11 cellular contexts compared by ENCODE assay signal in genomic region chr13:41942462-41943094, GRCh38. TPM values are rescaled to one million over a fixed set of nuclear protein-coding genes. Genes with fewer than 3 reads are reported as not detected.
DNase-seq lines count a peak whose midpoint lies in the region; ATAC-seq and TF ChIP-seq lines count a peak whose summit lies in the region.
"Had no signal": no experiment of that assay in that cellular context is flagged by ENCODE, and none has a peak within 500 bp of the region (broad histone marks: within the 10 kb centered on the region; RNA-seq: fewer than 3 reads in every experiment).

No MANE protein-coding gene starts in this region.

- H3K36me3 ChIP-seq in right atrium auricular region (peaks cover 10% of the 10 kb centered on the region), ovary (no peaks in the 10 kb centered on the region)

- DNase-seq in Right ventricle myocardium inferior (ENCODE audit: missing footprints) (no peak), right atrium auricular region (ENCODE audit: low spot score) (no peak), RPMI8226 (peak; percentile 19), globus pallidus (ENCODE audit: low spot score) (peak; percentile 3), type B pancreatic cell (ENCODE audit: extremely low spot score, unreplicated experiment) (no peak), ovary (no peak)
- DNase-seq: COR-L47; stimulated activated CD4-positive, alpha-beta T cell treated with anti-CD3 and anti-CD28 coated beads, Interleukin-2, amount 100 ng/mL, for 48 hours had no signal

- H3K4me3 ChIP-seq in right atrium auricular region, result no peak overlapping the region
- H3K4me3 ChIP-seq in ovary, result no peak overlapping the region

- H3K4me1 ChIP-seq in right atrium auricular region (peaks cover 0 to 3% of the 10 kb centered on the region in 2 donors), ovary (ENCODE audit: insufficient read depth) (no peaks in the 10 kb centered on the region)

- TF ChIP-seq POLR2A in ovary (IDR thresholded peaks at IDR 0.05), result no peak

- peaks cover 29% of the 10 kb centered on the region for H3K36me3 Mint-ChIP-seq in type B pancreatic cell

- peaks cover 15% of the 10 kb centered on the region for H3K4me1 Mint-ChIP-seq in type B pancreatic cell (ENCODE audit: unreplicated experiment)

- H3K27ac ChIP-seq in right atrium auricular region (peak overlapping the region in 1 of 2 donors; percentile 77), ovary (no peak overlapping the region)

- H3K9me3 ChIP-seq in right atrium auricular region (peaks cover 7 to 21% of the 10 kb centered on the region in 2 donors), ovary (peaks cover 0 to 6% of the 10 kb centered on the region in 2 donors)

- ATAC-seq in Right ventricle myocardium inferior (peak; percentile 54), HG03342 (IDR thresholded peaks at IDR 0.05; ENCODE audit: unreplicated experiment) (no peak), HG02973 (IDR thresholded peaks at IDR 0.05; ENCODE audit: unreplicated experiment) (no peak)

- no peak for TF ChIP-seq EP300 in ovary (IDR thresholded peaks at IDR 0.05)

- intact Hi-C loops in Right ventricle myocardium inferior (cut with DNase I) (no loop called here), ovary (cut with DNase I) (no loop called here)

- 98 to 100% (median 100%) methylated on average over 2 of the region's 2 CpGs for WGBS in ovary, 3 donors

- no peak overlapping the region for H3K4me3 Mint-ChIP-seq in type B pancreatic cell
- H3K4me3 Mint-ChIP-seq: T-helper 1 cell treated with Interleukin-12 subunit alpha and Interleukin-12 subunit beta and Interleukin-4 antibody, amounts not matched to agents 30 μg/mL and 1 μg/mL, for 36 hours had no signal

- H3K27me3 Mint-ChIP-seq in type B pancreatic cell, result no peaks in the 10 kb centered on the region

- H3K27ac Mint-ChIP-seq in type B pancreatic cell, result no peak overlapping the region
- H3K27ac Mint-ChIP-seq: T-helper 1 cell treated with Interleukin-12 subunit alpha and Interleukin-12 subunit beta and Interleukin-4 antibody, amounts not matched to agents 30 μg/mL and 1 μg/mL, for 36 hours had no signal

- no peaks in the 10 kb centered on the region for H3K27me3 ChIP-seq in right atrium auricular region
- H3K27me3 ChIP-seq in ovary, result no peaks in the 10 kb centered on the region

- peaks cover 9% of the 10 kb centered on the region for H3K9me3 Mint-ChIP-seq in type B pancreatic cell

- TF ChIP-seq CTCF in right atrium auricular region (IDR thresholded peaks at IDR 0.05) (peak in 1 of 2 donors; percentile 40), type B pancreatic cell (conservative IDR thresholded peaks at IDR 0.05) (peak; percentile 41), ovary (IDR thresholded peaks at IDR 0.05) (no peak)

RNA-seq across cellular contexts. Expression of gene VWA8, which starts 18.3 kb away (rescaled TPM):
- 40.1 TPM for total RNA-seq in Right ventricle myocardium inferior
- total RNA-seq in right atrium auricular region, result 10 to 100 TPM; 25.9 to 32.8 TPM
- 15.1 and 19.6 TPM in 2 replicates for total RNA-seq in type B pancreatic cell (ENCODE audit: low replicate concordance)
- total RNA-seq in ovary, result 10 to 100 TPM; 19.9 to 25.1 (median 21.3) TPM
- 10 to 100 TPM in 1 of 2 donors, 1 to 10 TPM in 1; 4.5 to 12.6 TPM for polyA plus RNA-seq in ovary

Comparison
In these comparisons a context has a peak if more than half of its experiments do, and no peak if none do; other contexts are left out.
1. DNase-seq: peak in RPMI8226 (single experiment) and globus pallidus (single experiment); none in Right ventricle myocardium inferior (single experiment), right atrium auricular region (single experiment), type B pancreatic cell (single experiment) and ovary (0 of 5).